8 cellular contexts compared by ENCODE assay signal in genomic region chr12:7970475-7971252, GRCh38. TPM values are rescaled to one million over a fixed set of nuclear protein-coding genes. Genes with fewer than 3 reads are reported as not detected.
DNase-seq lines count a peak whose midpoint lies in the region; ATAC-seq and TF ChIP-seq lines count a peak whose summit lies in the region.

No MANE protein-coding gene starts in this region.

- H2BK12ac ChIP-seq in mesenchymal stem cell (ENCODE audit: low read length in 2 of 2), result peak overlapping the region in 1 of 2 experiments; percentile 72

- no peaks in the 10 kb centered on the region for H3K27me3 ChIP-seq in mesenchymal stem cell (ENCODE audit: control insufficient read depth in 1 of 2, insufficient read depth in 1 of 2, low read length in 2 of 2)

- DNase-seq in AG20443 (ENCODE audit: low spot score) (peak; percentile 97), NCI-H748 treated with DMSO at 0.1 percent for 48 hours (lab: John Stamatoyannopoulos, UW) (peak; percentile 79), mesenchymal stem cell (peak; percentile 97)
- peak; percentile 41 to 82 for DNase-seq in activated CD8-positive, alpha-beta memory T cell treated with anti-CD3 and anti-CD28 coated beads for 1 hour (ENCODE audit: extremely low read depth in 1 of 2, low read depth in 1 of 2)
- DNase-seq in effector CD4-positive, alpha-beta T cell, result peak; percentile 70
- peak; percentile 74 for DNase-seq in stimulated activated CD8-positive, alpha-beta memory T cell treated with anti-CD3 and anti-CD28 coated beads, Interleukin-12 subunit alpha, Interleukin-12 subunit beta, amount 100 ng/mL, for 1 hour (ENCODE audit: low read depth)

- H3K9ac ChIP-seq in mesenchymal stem cell (ENCODE audit: low read length), result peak overlapping the region; percentile 91

- in situ Hi-C loops in GM18951 (cut with MboI; ENCODE audit: low sequenced_read_pairs, unreplicated experiment), result no loop called here

- peaks cover 1% of the 10 kb centered on the region for H3K4me1 ChIP-seq in mesenchymal stem cell (ENCODE audit: control insufficient read depth, insufficient read depth, low read depth, low read length)

- peak overlapping the region; percentile 89 for H3K27ac ChIP-seq in mesenchymal stem cell (ENCODE audit: low read length, poor library complexity, severe bottlenecking)

- H3K36me3 ChIP-seq in mesenchymal stem cell (ENCODE audit: control insufficient read depth in 1 of 2, insufficient read depth in 2 of 2, low read depth in 1 of 2, low read length in 2 of 2), result no peaks in the 10 kb centered on the region

- H4K91ac ChIP-seq in mesenchymal stem cell (ENCODE audit: low read length), result no peak overlapping the region

- H2AK5ac ChIP-seq in mesenchymal stem cell (ENCODE audit: low read length, severe bottlenecking), result no peak overlapping the region

- peak overlapping the region; percentile 55 for H3K4me2 ChIP-seq in mesenchymal stem cell (ENCODE audit: low read length, poor library complexity, severe bottlenecking)

- no peaks in the 10 kb centered on the region for H3K9me3 ChIP-seq in mesenchymal stem cell (ENCODE audit: control insufficient read depth, low read length)

- peak overlapping the region; percentile 63 for H2BK15ac ChIP-seq in mesenchymal stem cell (ENCODE audit: low read depth, poor library complexity, severe bottlenecking)

- no peak overlapping the region for H2AFZ ChIP-seq in mesenchymal stem cell (ENCODE audit: low read depth, low read length)

- under 1% methylated on average over 43 of the region's 49 CpGs for WGBS in mesenchymal stem cell

- peak overlapping the region; percentile 52 to 94 for H3K18ac ChIP-seq in mesenchymal stem cell (ENCODE audit: low read depth in 1 of 2, low read length in 2 of 2)

- peak overlapping the region; percentile 73 for H2BK120ac ChIP-seq in mesenchymal stem cell (ENCODE audit: low read depth, low read length)

- H2BK5ac ChIP-seq in mesenchymal stem cell (ENCODE audit: low read depth, low read length, poor library complexity, severe bottlenecking), result peak overlapping the region; percentile 82

- H3K4ac ChIP-seq in mesenchymal stem cell (ENCODE audit: low read depth in 1 of 2, low read length in 2 of 2), result peak overlapping the region in 1 of 2 experiments; percentile 89

- ATAC-seq in HG03196 (IDR thresholded peaks at IDR 0.05; ENCODE audit: unreplicated experiment), result peak; percentile 92

- peak overlapping the region; percentile 81 for H4K8ac ChIP-seq in mesenchymal stem cell (ENCODE audit: low read length)

- H3K79me1 ChIP-seq in mesenchymal stem cell (replicated peaks; ENCODE audit: low read length, poor library complexity, severe bottlenecking), result no peaks in the 10 kb centered on the region

- H3K14ac ChIP-seq in mesenchymal stem cell (ENCODE audit: low read length in 2 of 2), result no peak overlapping the region

- TF ChIP-seq POLR2A in GM18951 (IDR thresholded peaks at IDR 0.05; ENCODE audit: extremely low read depth, insufficient read depth, insufficient read length), result peak; percentile 71

- H3K4me3 ChIP-seq in mesenchymal stem cell (ENCODE audit: insufficient read depth in 1 of 2, low read depth in 1 of 2, low read length in 2 of 2), result peak overlapping the region; percentile 53 to 78

- H3K23ac ChIP-seq in mesenchymal stem cell (ENCODE audit: low read length in 2 of 2), result no peak overlapping the region

RNA-seq across cellular contexts. Expression of gene SLC2A3, which starts 34.7 kb away (rescaled TPM):
- polyA plus RNA-seq in mesenchymal stem cell (2013, experiment 1 of 2), result 117 TPM
- 119 TPM for polyA plus RNA-seq in mesenchymal stem cell (2013, experiment 2 of 2)

Comparison
In these comparisons a context has a peak if more than half of its experiments do, and no peak if none do; other contexts are left out.
1. Peak in every context shown above with its lines: DNase-seq, ATAC-seq, H3K4me3 ChIP-seq and H3K27ac ChIP-seq.